In genomic region chr13:114067381-114067885, GRCh38 we compare ENCODE assay signal across 8 cellular contexts.
DNase-seq lines count a peak whose midpoint lies in the region; ATAC-seq and TF ChIP-seq lines count a peak whose summit lies in the region.

No MANE protein-coding gene starts in this region.

- no peak overlapping the region for H3K4me3 ChIP-seq in muscle layer of colon (ENCODE audit: low read depth in 1 of 2, low read length in 2 of 2)

- no peaks in the 10 kb centered on the region for H3K9me3 ChIP-seq in muscle layer of colon (ENCODE audit: low read length)

- no peaks in the 10 kb centered on the region for H3K36me3 ChIP-seq in muscle layer of colon (ENCODE audit: insufficient read depth, low read length)

- H3K4me1 ChIP-seq in muscle layer of colon (ENCODE audit: insufficient read depth, low read length), result peaks cover 58% of the 10 kb centered on the region

- peak overlapping the region; percentile 84 for H3K27ac ChIP-seq in muscle layer of colon (ENCODE audit: low read depth, low read length)

- no peak overlapping the region for H3K9ac ChIP-seq in muscle layer of colon (ENCODE audit: low read length)

- in situ Hi-C loops in KBM-7 (cut with MboI; ENCODE audit: low pct_unique_long_range_greater_than_20kb, low sequenced_read_pairs), result no loop called here

- DNase-seq in GM10266 (ENCODE audit: extremely low spot score) (peak; percentile 82), KBM-7 (peak; percentile 65), NCI-H1930 (lab: John Stamatoyannopoulos, UW) (no peak), NCI-H446 treated with DMSO at 0.1 percent for 48 hours (lab: John Stamatoyannopoulos, UW) (no peak), iPS-NIHi7 (ENCODE audit: extremely low spot score) (no peak)
- DNase-seq in activated naive CD4-positive, alpha-beta T cell treated with anti-CD3 and anti-CD28 coated beads, Interleukin-2, amount 50 U/mL, for 16 hours, result peak; percentile 52

- no peak for TF ChIP-seq CTCF in GM10266 (IDR thresholded peaks at IDR 0.05; ENCODE audit: control insufficient read depth, insufficient read depth, low read depth, missing control alignments)

- peak; percentile 67 for ATAC-seq in GM21447 (IDR thresholded peaks at IDR 0.05; ENCODE audit: unreplicated experiment)

- no peaks in the 10 kb centered on the region for H3K27me3 ChIP-seq in muscle layer of colon (ENCODE audit: control insufficient read depth in 1 of 2, insufficient read depth in 2 of 2, low read length in 2 of 2)

Comparison
In these comparisons a context has a peak if more than half of its experiments do, and no peak if none do; other contexts are left out.
1. DNase-seq: peak in GM10266 (single experiment), KBM-7 (single experiment) and activated naive CD4-positive, alpha-beta T cell treated with anti-CD3 and anti-CD28 coated beads, Interleukin-2, amount 50 U/mL, for 16 hours (single experiment); none in NCI-H1930 (0 of 2), NCI-H446 treated with DMSO at 0.1 percent for 48 hours (single experiment) and iPS-NIHi7 (single experiment).